ENCODE assay signal across 8 cellular contexts in genomic region chr6:79076881-79077641, GRCh38. TPM values are rescaled to one million over a fixed set of nuclear protein-coding genes. Genes with fewer than 3 reads are reported as not detected.
DNase-seq lines count a peak whose midpoint lies in the region; ATAC-seq, FAIRE-seq and TF ChIP-seq lines count a peak whose summit lies in the region.

No MANE protein-coding gene starts in this region.

- H3K36me3 ChIP-seq in keratinocyte (ENCODE audit: control insufficient read depth in 2 of 2, extremely low read depth in 1 of 2, insufficient read depth in 2 of 2, low read length in 2 of 2): no peaks in the 10 kb centered on the region

- DNase-seq in AG10803 (ENCODE audit: low read depth): peak; percentile 95
- DNase-seq in NCI-H345 (lab: John Stamatoyannopoulos, UW): peak; percentile 93
- peak; percentile 75 for DNase-seq in activated CD4-positive, CD25-positive, alpha-beta regulatory T cell treated with anti-CD3 and anti-CD28 coated beads, Interleukin-2, amount 50 U/mL, for 16 hours (ENCODE audit: low read depth, low spot score)
- peak; percentile 89 for DNase-seq in central memory CD4-positive, alpha-beta T cell
- DNase-seq in keratinocyte (ENCODE audit: low read depth, low spot score): no peak
- DNase-seq in stimulated activated CD4-positive, alpha-beta T cell treated with anti-CD3 and anti-CD28 coated beads, Interleukin-12 subunit alpha, Interleukin-12 subunit beta, amount 100 ng/mL, for 4 hours: peak; percentile 85

- FAIRE-seq in keratinocyte (lab: Jason Lieb, UNC): no peak

- peak overlapping the region; percentile 85 for H3K27ac ChIP-seq in keratinocyte (ENCODE audit: control insufficient read depth, insufficient read depth, low read length)

- no peaks in the 10 kb centered on the region for H4K20me1 ChIP-seq in keratinocyte (ENCODE audit: control insufficient read depth, extremely low read depth, insufficient read depth, low read length)

- peak overlapping the region; percentile 81 for H3K9ac ChIP-seq in keratinocyte (ENCODE audit: control insufficient read depth, extremely low read depth, insufficient read depth, low read length)

- dilution Hi-C loops in keratinocyte (cut with MboI; ENCODE audit: extremely low pct_ligation_motif_present, low sequenced_read_pairs): no loop called here

- H3K9me3 ChIP-seq in keratinocyte (ENCODE audit: control insufficient read depth, low read depth, low read length): no peaks in the 10 kb centered on the region

- no peaks in the 10 kb centered on the region for H3K27me3 ChIP-seq in keratinocyte (ENCODE audit: control insufficient read depth, extremely low read depth, insufficient read depth, low read length)

- peak; percentile 49 for ATAC-seq in GM19035 (IDR thresholded peaks at IDR 0.05; ENCODE audit: unreplicated experiment)
- ATAC-seq in HG03342 (IDR thresholded peaks at IDR 0.05; ENCODE audit: unreplicated experiment): peak; percentile 51

- peaks cover 22% of the 10 kb centered on the region for H3K4me1 ChIP-seq in keratinocyte (ENCODE audit: control insufficient read depth, extremely low read depth, insufficient read depth, low read length)

- no peaks in the 10 kb centered on the region for H3K9me1 ChIP-seq in keratinocyte (ENCODE audit: control insufficient read depth, extremely low read depth, insufficient read depth, low read length)

- peaks cover 43% of the 10 kb centered on the region for H3K79me2 ChIP-seq in keratinocyte (ENCODE audit: control insufficient read depth, insufficient read depth, low read length)

- H3K4me2 ChIP-seq in keratinocyte (ENCODE audit: control insufficient read depth, extremely low read depth, insufficient read depth, low read depth, low read length): peak overlapping the region; percentile 96

- TF ChIP-seq CTCF in AG10803 (conservative IDR thresholded peaks at IDR 0.05; ENCODE audit: low read length) (no peak), keratinocyte (optimal IDR thresholded peaks at IDR 0.05 in 1 of 3, IDR thresholded peaks at IDR 0.05 in 1 of 3, conservative IDR thresholded peaks at IDR 0.05 in 1 of 3; ENCODE audit: extremely low read depth in 1 of 3, insufficient read depth in 2 of 3, low read length in 3 of 3) (no peak)

- peak overlapping the region; percentile 82 for H3K4me3 ChIP-seq in AG10803 (ENCODE audit: low read length)
- H3K4me3 ChIP-seq in keratinocyte (ENCODE audit: control insufficient read depth in 2 of 3, extremely low read depth in 1 of 3, insufficient read depth in 2 of 3, low read depth in 1 of 3, low read length in 3 of 3): peak overlapping the region; percentile 73 to 91 (median 87)

- peak overlapping the region; percentile 47 for H2AFZ ChIP-seq in keratinocyte (ENCODE audit: control insufficient read depth, low read length)

RNA-seq across cellular contexts. Expression of gene PHIP, which starts 1.0 kb away (rescaled TPM):
- polyA plus RNA-seq in keratinocyte: 3.4 to 7.9 TPM (median 4.4 TPM) in 3 replicates
- polyA plus RNA-seq in keratinocyte (2011; ENCODE audit: low read depth): 21.2 TPM
- polyA plus RNA-seq in keratinocyte (2011; cell fraction: cytosol; rRNA removed): 1.8 and 3.7 TPM in 2 replicates
- 7.3 and 11.1 TPM in 2 replicates for polyA plus RNA-seq in keratinocyte (2011; cell fraction: nucleus; rRNA removed)
- polyA plus RNA-seq in keratinocyte (2012; ENCODE audit: low replicate concordance): 6.8 and 9.7 TPM in 2 replicates
- polyA minus RNA-seq in keratinocyte: 4.5 to 26.0 TPM (median 11.9 TPM) in 3 replicates
- polyA minus RNA-seq in keratinocyte (2011; cell fraction: cytosol; rRNA and poly(A)+ RNA removed): 7.7 TPM
- polyA minus RNA-seq in keratinocyte (2011; cell fraction: nucleus; rRNA and poly(A)+ RNA removed): 19.7 and 38.8 TPM in 2 replicates
